In genomic region chr4:114400531-114400930, GRCh38 we compare ENCODE assay signal across 23 cellular contexts.
A peak's percentile ranks its signal among the peaks of the same experiment; 100 is the strongest.
DNase-seq lines count a peak whose midpoint lies in the region; ATAC-seq and TF ChIP-seq lines count a peak whose summit lies in the region.
"Had no signal": no experiment of that assay in that cellular context is flagged by ENCODE, and none has a peak within 500 bp of the region (broad histone marks: within the 10 kb centered on the region; RNA-seq: fewer than 3 reads in every experiment).

No MANE protein-coding gene starts in this region.

- in situ Hi-C loops in astrocyte of the spinal cord (cut with HindIII; ENCODE audit: low sequenced_read_pairs), result no loop called here

- no peaks in the 10 kb centered on the region for H3K9me3 ChIP-seq in hepatocyte (ENCODE audit: low read depth)
- H3K9me3 ChIP-seq: esophagus squamous epithelium, neutrophil, spleen, stomach had no signal

- ATAC-seq in left cardiac atrium, result no peak
- no peak for ATAC-seq in HG03565 (IDR thresholded peaks at IDR 0.05; ENCODE audit: unreplicated experiment)

- H3K4me2 ChIP-seq in hepatocyte, result peak overlapping the region; percentile 16

- H3K27ac ChIP-seq in hepatocyte, result no peak overlapping the region
- H3K27ac ChIP-seq: esophagus squamous epithelium, neutrophil, spleen, stomach had no signal

- H4K20me1 ChIP-seq in hepatocyte (ENCODE audit: insufficient read depth, poor library complexity, severe bottlenecking), result no peaks in the 10 kb centered on the region

- WGBS in hepatocyte (ENCODE audit: low lambda C conversion rate, missing lambda C conversion rate), result 29% methylated on average over 1 of the region's 1 CpG

- H3K79me2 ChIP-seq in hepatocyte, result no peaks in the 10 kb centered on the region

- peak; percentile 38 for DNase-seq in EH (ENCODE audit: low read depth)
- DNase-seq in LoVo (ENCODE audit: low spot score), result peak; percentile 63
- DNase-seq in astrocyte of the spinal cord (ENCODE audit: low read depth, low spot score), result peak; percentile 5
- no peak for DNase-seq in hepatocyte (ENCODE audit: low spot score)
- DNase-seq in left cardiac atrium, result no peak
- no peak for DNase-seq in NK-92 (lab: John Stamatoyannopoulos, UW; ENCODE audit: unreplicated experiment)
- no peak for DNase-seq in posterior vena cava (ENCODE audit: low spot score)
- DNase-seq: activated CD4-positive, CD25-positive, alpha-beta regulatory T cell; activated CD8-positive, alpha-beta memory T cell treated with anti-CD3 and anti-CD28 coated beads for 24 hours; activated T-cell treated with anti-CD3 and anti-CD28 coated beads, Interleukin-2, amount 50 U/mL, for 48 hours; aorta; CD4-positive, alpha-beta memory T cell; DMS53; effector CD4-positive, alpha-beta T cell; esophagus squamous epithelium; NCI-H1694; RPMI8226; spleen; stimulated activated CD4-positive, alpha-beta T cell treated with anti-CD3 and anti-CD28 coated beads, Interleukin-4, amount 100 ng/mL, for 4 hours; stomach; T1000 had no signal

- no peaks in the 10 kb centered on the region for H3K27me3 ChIP-seq in hepatocyte
- H3K27me3 ChIP-seq: neutrophil, spleen, stomach had no signal

- H3K4me1 ChIP-seq in hepatocyte (ENCODE audit: insufficient read depth), result peaks cover 5% of the 10 kb centered on the region
- H3K4me1 ChIP-seq: esophagus squamous epithelium, spleen, stomach had no signal

- no peak overlapping the region for H2AFZ ChIP-seq in hepatocyte

- intact Hi-C loops in left cardiac atrium (cut with DNase I) (no loop called here), posterior vena cava (cut with DNase I) (no loop called here)

- no peaks in the 10 kb centered on the region for H3K9me2 ChIP-seq in hepatocyte (replicated peaks; ENCODE audit: insufficient read depth)

- H3K4me3 ChIP-seq in astrocyte of the spinal cord (ENCODE audit: low read depth, low read length), result no peak overlapping the region
- no peak overlapping the region for H3K4me3 ChIP-seq in hepatocyte
- H3K4me3 ChIP-seq: esophagus squamous epithelium, spleen, stomach had no signal

- no peak for TF ChIP-seq CTCF in astrocyte of the spinal cord (IDR thresholded peaks at IDR 0.05; ENCODE audit: low read depth, low read length)
- TF ChIP-seq CTCF in hepatocyte (IDR thresholded peaks at IDR 0.05; ENCODE audit: poor library complexity), result no peak

- H3K36me3 ChIP-seq in hepatocyte (replicated peaks; ENCODE audit: insufficient read depth, low read depth), result no peaks in the 10 kb centered on the region
- H3K36me3 ChIP-seq: esophagus squamous epithelium, neutrophil, spleen, stomach had no signal

Comparison
In these comparisons a context has a peak if more than half of its experiments do, and no peak if none do; other contexts are left out.
1. DNase-seq: peak in EH (single experiment), LoVo (single experiment) and astrocyte of the spinal cord (single experiment); none in hepatocyte (single experiment), left cardiac atrium (single experiment), NK-92 (single experiment) and posterior vena cava (single experiment).